ENCODE assay signal across 4 cellular contexts in the genomic region with DNA sequence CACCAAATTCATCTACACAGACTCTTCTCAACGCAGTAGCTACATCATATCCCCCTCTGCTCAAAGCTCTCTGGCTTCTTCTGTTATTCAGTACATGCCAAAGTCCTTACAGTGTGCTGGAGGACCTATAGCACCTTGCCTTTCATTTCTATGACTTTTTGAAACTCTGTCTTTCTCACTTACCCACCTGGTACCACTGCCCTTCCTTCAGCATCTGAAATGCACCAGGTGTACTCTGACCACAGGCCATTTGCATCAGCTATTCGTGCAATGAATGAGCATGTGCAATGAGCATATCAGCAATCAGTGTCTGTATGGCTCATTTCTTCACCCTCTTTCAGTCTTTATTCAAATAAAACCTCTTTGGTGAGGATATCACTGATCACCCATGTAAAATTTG.
"Had no signal": no experiment of that assay in that cellular context is flagged by ENCODE, and none has a peak within 500 bp of the region (broad histone marks: within the 10 kb centered on the region; RNA-seq: fewer than 3 reads in every experiment).

No MANE protein-coding gene starts in this region.

- H3K27ac ChIP-seq: HL-60 had no signal

- DNase-seq: IMR-90 had no signal

- H3K4me3 ChIP-seq: K562 had no signal

- ATAC-seq: HepG2, K562 had no signal
